Comparison of ENCODE assay signal across 1 cellular context in the genomic region with DNA sequence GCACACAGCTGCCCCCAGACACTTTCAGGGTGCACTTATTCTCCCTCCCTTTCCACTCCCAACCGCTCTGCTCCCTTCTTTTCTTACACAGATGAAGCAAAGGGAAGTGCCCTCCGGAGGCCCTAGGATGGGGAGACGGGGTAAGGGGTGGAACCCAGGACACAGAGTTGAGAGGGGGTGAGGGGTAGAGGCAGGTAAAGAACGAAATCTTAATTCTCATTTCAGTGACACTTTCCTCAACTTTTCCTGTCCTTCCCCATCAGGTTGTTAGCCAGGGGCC.
TF ChIP-seq lines count a peak whose summit lies in the region.

No MANE protein-coding gene starts in this region.

TF ChIP-seq in SK-N-SH, 30 proteins besides CTCF, POLR2A, EP300 and RAD21 (continued from another document):
- TF ChIP-seq, protein P1, sequence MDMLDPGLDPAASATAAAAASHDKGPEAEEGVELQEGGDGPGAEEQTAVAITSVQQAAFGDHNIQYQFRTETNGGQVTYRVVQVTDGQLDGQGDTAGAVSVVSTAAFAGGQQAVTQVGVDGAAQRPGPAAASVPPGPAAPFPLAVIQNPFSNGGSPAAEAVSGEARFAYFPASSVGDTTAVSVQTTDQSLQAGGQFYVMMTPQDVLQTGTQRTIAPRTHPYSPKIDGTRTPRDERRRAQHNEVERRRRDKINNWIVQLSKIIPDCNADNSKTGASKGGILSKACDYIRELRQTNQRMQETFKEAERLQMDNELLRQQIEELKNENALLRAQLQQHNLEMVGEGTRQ (IDR thresholded peaks at IDR 0.05; ENCODE audit: borderline replicate concordance, low read depth, low read length), result no peak
- TF ChIP-seq, protein P2, sequence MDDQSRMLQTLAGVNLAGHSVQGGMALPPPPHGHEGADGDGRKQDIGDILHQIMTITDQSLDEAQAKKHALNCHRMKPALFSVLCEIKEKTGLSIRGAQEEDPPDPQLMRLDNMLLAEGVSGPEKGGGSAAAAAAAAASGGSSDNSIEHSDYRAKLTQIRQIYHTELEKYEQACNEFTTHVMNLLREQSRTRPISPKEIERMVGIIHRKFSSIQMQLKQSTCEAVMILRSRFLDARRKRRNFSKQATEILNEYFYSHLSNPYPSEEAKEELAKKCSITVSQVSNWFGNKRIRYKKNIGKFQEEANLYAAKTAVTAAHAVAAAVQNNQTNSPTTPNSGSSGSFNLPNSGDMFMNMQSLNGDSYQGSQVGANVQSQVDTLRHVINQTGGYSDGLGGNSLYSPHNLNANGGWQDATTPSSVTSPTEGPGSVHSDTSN (IDR thresholded peaks at IDR 0.05), result no peak
- TF ChIP-seq MAX (IDR thresholded peaks at IDR 0.05; ENCODE audit: low read depth) (no peak), FOXM1 (IDR thresholded peaks at IDR 0.05; ENCODE audit: low read depth) (no peak), GABPA (IDR thresholded peaks at IDR 0.05; ENCODE audit: low read depth) (no peak)
TF ChIP-seq in SK-N-SH: peak in this region for 0.
